Comparison of ENCODE assay signal across 16 cellular contexts in genomic region chr3:72397586-72397985, GRCh38.
"Had no signal": no experiment of that assay in that cellular context is flagged by ENCODE, and none has a peak within 500 bp of the region (broad histone marks: within the 10 kb centered on the region; RNA-seq: fewer than 3 reads in every experiment).

No MANE protein-coding gene starts in this region.

- H3K27me3 Mint-ChIP-seq: activated CD4-positive, alpha-beta memory T cell treated with anti-CD3 and anti-CD28 coated beads, Interleukin-2, amount 10 ng/mL, durations not matched to agents 7 days and 5 days; activated CD4-positive, alpha-beta T cell treated with anti-CD3 and anti-CD28 coated beads for 36 hours; natural killer cell treated with Interleukin-12 subunit alpha and Interleukin-12 subunit beta and Interleukin-15 and Interleukin-18, amount 100 ng/mL, for 72 hours; type B pancreatic cell had no signal

- H3K4me3 ChIP-seq: breast epithelium, mucosa of descending colon had no signal

- H3K4me3 Mint-ChIP-seq: activated CD4-positive, alpha-beta memory T cell treated with anti-CD3 and anti-CD28 coated beads, Interleukin-2, amount 10 ng/mL, durations not matched to agents 7 days and 5 days; activated CD4-positive, alpha-beta T cell treated with anti-CD3 and anti-CD28 coated beads for 36 hours; endodermal cell; immature natural killer cell; natural killer cell treated with Interleukin-12 subunit alpha and Interleukin-12 subunit beta and Interleukin-15 and Interleukin-18, amount 100 ng/mL, for 72 hours; type B pancreatic cell had no signal

- H3K4me1 ChIP-seq: breast epithelium had no signal

- ATAC-seq: activated CD4-positive, alpha-beta T cell treated with anti-CD3 and anti-CD28 coated beads for 36 hours; mucosa of descending colon; natural killer cell treated with Interleukin-12 subunit alpha and Interleukin-12 subunit beta and Interleukin-15 and Interleukin-18, amount 100 ng/mL, for 72 hours had no signal

- H3K36me3 Mint-ChIP-seq: immature natural killer cell; natural killer cell treated with Interleukin-12 subunit alpha and Interleukin-12 subunit beta and Interleukin-15 and Interleukin-18, amount 100 ng/mL, for 72 hours had no signal

- H3K36me3 ChIP-seq: breast epithelium had no signal

- H3K9me3 ChIP-seq: breast epithelium, mucosa of descending colon had no signal

- H3K27ac Mint-ChIP-seq: activated CD4-positive, alpha-beta memory T cell treated with anti-CD3 and anti-CD28 coated beads, Interleukin-2, amount 10 ng/mL, durations not matched to agents 7 days and 5 days; activated CD4-positive, alpha-beta T cell treated with anti-CD3 and anti-CD28 coated beads for 36 hours; endodermal cell; immature natural killer cell; natural killer cell treated with Interleukin-12 subunit alpha and Interleukin-12 subunit beta and Interleukin-15 and Interleukin-18, amount 100 ng/mL, for 72 hours; type B pancreatic cell had no signal

- DNase-seq: activated CD4-positive, alpha-beta memory T cell treated with anti-CD3 and anti-CD28 coated beads, Interleukin-2, amount 10 ng/mL, durations not matched to agents 7 days and 5 days; activated CD4-positive, alpha-beta T cell treated with anti-CD3 and anti-CD28 coated beads for 36 hours; aorta; endodermal cell; erythroblast; hypothalamus; immature natural killer cell; mammary epithelial cell; mucosa of descending colon; nucleus accumbens; stimulated activated CD4-positive, alpha-beta T cell treated with anti-CD3 and anti-CD28 coated beads, Interleukin-2, amount 100 ng/mL, for 48 hours; stimulated activated naive CD4-positive, alpha-beta T cell treated with Interleukin-2 at 50 U/mL for 16 hours; T1000 had no signal

- H3K9me3 Mint-ChIP-seq: activated CD4-positive, alpha-beta memory T cell treated with anti-CD3 and anti-CD28 coated beads, Interleukin-2, amount 10 ng/mL, durations not matched to agents 7 days and 5 days; endodermal cell; immature natural killer cell; natural killer cell treated with Interleukin-12 subunit alpha and Interleukin-12 subunit beta and Interleukin-15 and Interleukin-18, amount 100 ng/mL, for 72 hours had no signal

- H3K27ac ChIP-seq: breast epithelium had no signal

- H3K27me3 ChIP-seq: breast epithelium had no signal
